Comparison of ENCODE assay signal across 8 cellular contexts in genomic region chr14:75514673-75515630, GRCh38. TPM values are rescaled to one million over a fixed set of nuclear protein-coding genes. Genes with fewer than 3 reads are reported as not detected.
DNase-seq lines count a peak whose midpoint lies in the region; ATAC-seq and TF ChIP-seq lines count a peak whose summit lies in the region.

No MANE protein-coding gene starts in this region.

- H3K4me3 Mint-ChIP-seq in naive thymus-derived CD4-positive, alpha-beta T cell = peak overlapping the region; percentile 53 to 88 (median 80)

- H3K36me3 Mint-ChIP-seq in naive thymus-derived CD4-positive, alpha-beta T cell = peaks cover 0 to 8% (median 5%) of the 10 kb centered on the region in 5 donors

- POLR2A ChIA-PET in naive thymus-derived CD4-positive, alpha-beta T cell (lab: Charles Lee) = interaction anchor here (0.6 to 1.1 kb wide), 3 partner anchors 11 to 146 kb away, joined by 3 read pairs; partner anchors contain the start of gene TTLL5

- peaks cover 11 to 36% (median 19%) of the 10 kb centered on the region in 7 donors for H3K4me1 Mint-ChIP-seq in naive thymus-derived CD4-positive, alpha-beta T cell

- TF ChIP-seq CTCF in colonic mucosa (IDR thresholded peaks at IDR 0.05) = no peak

- H3K9me3 Mint-ChIP-seq in naive thymus-derived CD4-positive, alpha-beta T cell = peaks cover 0 to 18% (median 10%) of the 10 kb centered on the region in 11 donors

- H3K27me3 Mint-ChIP-seq in naive thymus-derived CD4-positive, alpha-beta T cell = no peaks in the 10 kb centered on the region

- peak overlapping the region; percentile 36 to 94 (median 80) for H3K27ac Mint-ChIP-seq in naive thymus-derived CD4-positive, alpha-beta T cell

- peak; percentile 45 for ATAC-seq in GM18858 (IDR thresholded peaks at IDR 0.05; ENCODE audit: unreplicated experiment)
- ATAC-seq in HG02798 (IDR thresholded peaks at IDR 0.05; ENCODE audit: poor library complexity, unreplicated experiment) = peak; percentile 42
- peak; percentile 78 for ATAC-seq in naive thymus-derived CD4-positive, alpha-beta T cell
- no peak for ATAC-seq in HG03469 (IDR thresholded peaks at IDR 0.05; ENCODE audit: unreplicated experiment)

- H3K4me3 ChIP-seq in colonic mucosa = peak overlapping the region; percentile 12
- H3K4me3 ChIP-seq in naive thymus-derived CD4-positive, alpha-beta T cell (ENCODE audit: low read length) = peak overlapping the region; percentile 45

- CTCF ChIA-PET in naive thymus-derived CD4-positive, alpha-beta T cell (lab: Charles Lee) = interaction anchor here (0.6 to 1.4 kb wide), 2 partner anchors 62 to 384 kb away, joined by 3 to 4 read pairs; no protein-coding TSS in a partner anchor

- H3K27ac ChIP-seq in colonic mucosa = no peak overlapping the region
- H3K27ac ChIP-seq in naive thymus-derived CD4-positive, alpha-beta T cell (ENCODE audit: low read depth, low read length) = peak overlapping the region; percentile 16

- peak overlapping the region in 1 of 2 donors; percentile 14 for H3K9ac ChIP-seq in colonic mucosa (ENCODE audit: low read depth in 2 of 2, low read length in 2 of 2)

- H3K4me1 ChIP-seq in colonic mucosa = no peaks in the 10 kb centered on the region
- peaks cover 11 to 28% of the 10 kb centered on the region in 2 donors for H3K4me1 ChIP-seq in naive thymus-derived CD4-positive, alpha-beta T cell (ENCODE audit: control insufficient read depth in 2 of 2, insufficient read depth in 2 of 2, low read length in 2 of 2)

- DNase-seq in T follicular helper cell (ENCODE audit: low read depth) (peak; percentile 23), colonic mucosa (no peak), NCI-H1105 (lab: John Stamatoyannopoulos, UW) (no peak), NCI-H2081 treated with DMSO at 0.1 percent for 48 hours (lab: John Stamatoyannopoulos, UW) (no peak)
- DNase-seq in naive thymus-derived CD4-positive, alpha-beta T cell = peak in 4 of 9 donors; percentile 17 to 32 (median 25)

- H3K36me3 ChIP-seq in colonic mucosa = no peaks in the 10 kb centered on the region
- H3K36me3 ChIP-seq in naive thymus-derived CD4-positive, alpha-beta T cell (ENCODE audit: control insufficient read depth in 2 of 3, insufficient read depth in 3 of 3, low read length in 3 of 3) = no peaks in the 10 kb centered on the region

- no peaks in the 10 kb centered on the region for H3K9me3 ChIP-seq in colonic mucosa
- H3K9me3 ChIP-seq in naive thymus-derived CD4-positive, alpha-beta T cell (ENCODE audit: control insufficient read depth in 2 of 3, low read length in 3 of 3) = peaks cover 0 to 6% (median 3%) of the 10 kb centered on the region in 3 experiments

- intact Hi-C loops in colonic mucosa (cut with DNase I) = no loop called here
- intact Hi-C loops in naive thymus-derived CD4-positive, alpha-beta T cell (cut with micrococcal nuclease) = no loop called here

- H3K27me3 ChIP-seq in colonic mucosa = no peaks in the 10 kb centered on the region
- no peaks in the 10 kb centered on the region for H3K27me3 ChIP-seq in naive thymus-derived CD4-positive, alpha-beta T cell (ENCODE audit: control insufficient read depth in 2 of 2, insufficient read depth in 2 of 2, low read length in 2 of 2)

RNA-seq across cellular contexts. Expression of gene BATF, which starts 7.3 kb away (rescaled TPM):
- 1 to 10 TPM in 1 of 2 donors, under 1 TPM in 1; 0.77 to 1.3 TPM for total RNA-seq in colonic mucosa
- total RNA-seq in naive thymus-derived CD4-positive, alpha-beta T cell = 10 to 100 TPM in 3 of 5 experiments, 1 to 10 TPM in 2; 6.8 to 70.0 (median 10.6) TPM
- polyA plus RNA-seq in naive thymus-derived CD4-positive, alpha-beta T cell = 10 to 100 TPM; 24.7 to 26.7 TPM
